In the genomic region with DNA sequence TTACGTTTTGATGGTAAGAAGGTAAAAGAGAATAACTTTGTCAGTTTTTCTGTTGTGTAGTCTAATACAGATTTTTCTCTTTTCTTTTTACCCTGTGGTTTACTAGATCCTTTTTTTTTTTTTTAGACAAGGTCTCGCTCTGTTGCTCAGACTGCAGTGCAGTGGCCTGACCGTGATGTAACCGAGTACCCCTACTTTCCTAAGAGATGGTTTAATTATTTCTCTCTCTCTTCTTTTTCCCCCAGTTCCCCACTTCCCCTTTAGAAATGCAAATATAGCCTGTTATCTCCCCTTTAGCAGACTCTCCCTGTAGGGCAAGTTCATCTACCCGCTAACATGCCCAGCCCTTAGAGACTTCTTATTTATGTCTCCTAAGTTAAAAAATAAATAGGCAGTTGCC, we compare ENCODE assay signal across 11 cellular contexts. TPM values are rescaled to one million over a fixed set of nuclear protein-coding genes. Genes with fewer than 3 reads are reported as not detected.
DNase-seq lines count a peak whose midpoint lies in the region; ATAC-seq, FAIRE-seq and TF ChIP-seq lines count a peak whose summit lies in the region.
"Had no signal": no experiment of that assay in that cellular context is flagged by ENCODE, and none has a peak within 500 bp of the region (broad histone marks: within the 10 kb centered on the region; RNA-seq: fewer than 3 reads in every experiment).

No MANE protein-coding gene starts in this region.

- ATAC-seq in GM18873 (IDR thresholded peaks at IDR 0.05; ENCODE audit: low FRiP score, unreplicated experiment): peak; percentile 56
- no peak for ATAC-seq in GM23338
- ATAC-seq in HG03469 (IDR thresholded peaks at IDR 0.05; ENCODE audit: unreplicated experiment): peak; percentile 40
- peak; percentile 54 for ATAC-seq in memory B cell (ENCODE audit: low read depth)
- ATAC-seq in sciatic nerve: no peak
- ATAC-seq: Panc1 had no signal

- H3K27ac ChIP-seq in GM23338 (ENCODE audit: low read depth): no peak overlapping the region

- no peaks in the 10 kb centered on the region; the same call in 2 of the 3 replicates for H3K9me3 Mint-ChIP-seq in GM23338
- H3K9me3 Mint-ChIP-seq in memory B cell: no peaks in the 10 kb centered on the region

- DNase-seq in GM23338 (ENCODE audit: low spot score) (no peak), memory B cell (ENCODE audit: low spot score in 2 of 2) (peak in 1 of 2 donors; percentile 56), UCSD-AML1 (lab: John Stamatoyannopoulos, UW; ENCODE audit: unreplicated experiment) (no peak), sciatic nerve (ENCODE audit: low spot score) (no peak), HTR-8/SVneo (ENCODE audit: insufficient read length, low spot score) (no peak)
- no peak for DNase-seq in activated T-cell treated with anti-CD3 and anti-CD28 coated beads, Interleukin-2, amount 50 U/mL, for 48 hours
- DNase-seq: posterior cingulate gyrus had no signal

- H3K4me3 ChIP-seq in GM23338: peak overlapping the region; percentile 18; the same call in 1 of the 2 replicates

- H3K4me3 Mint-ChIP-seq in GM23338: peak overlapping the region; percentile 26; the same call in 2 of the 3 replicates
- H3K4me3 Mint-ChIP-seq in memory B cell: peak overlapping the region; percentile 24

- peaks cover 2% of the 10 kb centered on the region; the same call in 1 of the 2 replicates for H4K20me1 ChIP-seq in GM23338 (replicated peaks; ENCODE audit: insufficient read depth)

- no peaks in the 10 kb centered on the region for H3K9me2 ChIP-seq in GM23338 (ENCODE audit: insufficient read depth)

- H3K27me3 Mint-ChIP-seq in GM23338 (ENCODE audit: insufficient read depth, low read depth, poor library complexity) (peaks cover 22% of the 10 kb centered on the region), memory B cell (no peaks in the 10 kb centered on the region)

- peaks cover 25% of the 10 kb centered on the region for H3K27me3 ChIP-seq in GM23338 (ENCODE audit: insufficient read depth)

- intact Hi-C loops in sciatic nerve (cut with DNase I): no loop called here

- H3K79me2 ChIP-seq in GM23338 (replicated peaks; ENCODE audit: insufficient read depth): peaks cover 78% of the 10 kb centered on the region

- H3K27ac Mint-ChIP-seq in GM23338 (no peak overlapping the region), memory B cell (peak overlapping the region; percentile 72)

- H3K36me3 Mint-ChIP-seq in GM23338 (ENCODE audit: low read depth) (no peaks in the 10 kb centered on the region; the same call in 2 of the 3 replicates), memory B cell (no peaks in the 10 kb centered on the region)

- peaks cover 59% of the 10 kb centered on the region for H3K4me1 ChIP-seq in GM23338 (ENCODE audit: insufficient read depth)

- H3K36me3 ChIP-seq in GM23338 (ENCODE audit: insufficient read depth): no peaks in the 10 kb centered on the region

- no peaks in the 10 kb centered on the region for H3F3A ChIP-seq in GM23338 (replicated peaks; ENCODE audit: low read depth)

- H3K4me1 Mint-ChIP-seq in GM23338 (peaks cover 60% of the 10 kb centered on the region), memory B cell (peaks cover 55% of the 10 kb centered on the region)

- H3K4me2 ChIP-seq in GM23338: peak overlapping the region; percentile 41

- FAIRE-seq in HTR-8/SVneo (lab: Jason Lieb, UNC): no peak
- FAIRE-seq: colon had no signal

- TF ChIP-seq CTCF in GM23338 (conservative IDR thresholded peaks at IDR 0.05; ENCODE audit: low read depth in 2 of 2): no peak

- H2AFZ ChIP-seq in GM23338: no peak overlapping the region

TF ChIP-seq in GM23338, 12 proteins besides CTCF, POLR2A, EP300 and RAD21 (continues in another document):
- no peak for TF ChIP-seq CREB1 (CRISPR knock-in tag; IDR thresholded peaks at IDR 0.05; ENCODE audit: low read depth)
- TF ChIP-seq EZH2 (IDR thresholded peaks at IDR 0.05; ENCODE audit: low read depth, unreplicated experiment): no peak
- no peak for TF ChIP-seq POLR2AphosphoS5 (IDR thresholded peaks at IDR 0.05; ENCODE audit: low read depth)
- TF ChIP-seq EZH2phosphoT487 (IDR thresholded peaks at IDR 0.05; ENCODE audit: unreplicated experiment): no peak
- TF ChIP-seq, protein P1, sequence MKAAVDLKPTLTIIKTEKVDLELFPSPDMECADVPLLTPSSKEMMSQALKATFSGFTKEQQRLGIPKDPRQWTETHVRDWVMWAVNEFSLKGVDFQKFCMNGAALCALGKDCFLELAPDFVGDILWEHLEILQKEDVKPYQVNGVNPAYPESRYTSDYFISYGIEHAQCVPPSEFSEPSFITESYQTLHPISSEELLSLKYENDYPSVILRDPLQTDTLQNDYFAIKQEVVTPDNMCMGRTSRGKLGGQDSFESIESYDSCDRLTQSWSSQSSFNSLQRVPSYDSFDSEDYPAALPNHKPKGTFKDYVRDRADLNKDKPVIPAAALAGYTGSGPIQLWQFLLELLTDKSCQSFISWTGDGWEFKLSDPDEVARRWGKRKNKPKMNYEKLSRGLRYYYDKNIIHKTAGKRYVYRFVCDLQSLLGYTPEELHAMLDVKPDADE (IDR thresholded peaks at IDR 0.05): no peak
- no peak for TF ChIP-seq ZNF114 (CRISPR knock-in tag; IDR thresholded peaks at IDR 0.05)
- no peak for TF ChIP-seq STAT1 (IDR thresholded peaks at IDR 0.05; ENCODE audit: unreplicated experiment)
- TF ChIP-seq JUNB (IDR thresholded peaks at IDR 0.05; ENCODE audit: unreplicated experiment): no peak
- TF ChIP-seq ZNF331 (CRISPR knock-in tag; IDR thresholded peaks at IDR 0.05; ENCODE audit: low read depth): no peak
- no peak for TF ChIP-seq NANOG (IDR thresholded peaks at IDR 0.05; ENCODE audit: borderline replicate concordance)
- TF ChIP-seq, protein P2, sequence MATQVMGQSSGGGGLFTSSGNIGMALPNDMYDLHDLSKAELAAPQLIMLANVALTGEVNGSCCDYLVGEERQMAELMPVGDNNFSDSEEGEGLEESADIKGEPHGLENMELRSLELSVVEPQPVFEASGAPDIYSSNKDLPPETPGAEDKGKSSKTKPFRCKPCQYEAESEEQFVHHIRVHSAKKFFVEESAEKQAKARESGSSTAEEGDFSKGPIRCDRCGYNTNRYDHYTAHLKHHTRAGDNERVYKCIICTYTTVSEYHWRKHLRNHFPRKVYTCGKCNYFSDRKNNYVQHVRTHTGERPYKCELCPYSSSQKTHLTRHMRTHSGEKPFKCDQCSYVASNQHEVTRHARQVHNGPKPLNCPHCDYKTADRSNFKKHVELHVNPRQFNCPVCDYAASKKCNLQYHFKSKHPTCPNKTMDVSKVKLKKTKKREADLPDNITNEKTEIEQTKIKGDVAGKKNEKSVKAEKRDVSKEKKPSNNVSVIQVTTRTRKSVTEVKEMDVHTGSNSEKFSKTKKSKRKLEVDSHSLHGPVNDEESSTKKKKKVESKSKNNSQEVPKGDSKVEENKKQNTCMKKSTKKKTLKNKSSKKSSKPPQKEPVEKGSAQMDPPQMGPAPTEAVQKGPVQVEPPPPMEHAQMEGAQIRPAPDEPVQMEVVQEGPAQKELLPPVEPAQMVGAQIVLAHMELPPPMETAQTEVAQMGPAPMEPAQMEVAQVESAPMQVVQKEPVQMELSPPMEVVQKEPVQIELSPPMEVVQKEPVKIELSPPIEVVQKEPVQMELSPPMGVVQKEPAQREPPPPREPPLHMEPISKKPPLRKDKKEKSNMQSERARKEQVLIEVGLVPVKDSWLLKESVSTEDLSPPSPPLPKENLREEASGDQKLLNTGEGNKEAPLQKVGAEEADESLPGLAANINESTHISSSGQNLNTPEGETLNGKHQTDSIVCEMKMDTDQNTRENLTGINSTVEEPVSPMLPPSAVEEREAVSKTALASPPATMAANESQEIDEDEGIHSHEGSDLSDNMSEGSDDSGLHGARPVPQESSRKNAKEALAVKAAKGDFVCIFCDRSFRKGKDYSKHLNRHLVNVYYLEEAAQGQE (IDR thresholded peaks at IDR 0.05; ENCODE audit: unreplicated experiment): no peak

RNA-seq across cellular contexts. Expression of a gene that starts 4.4 kb away (rescaled TPM):
- 17.7 and 25.0 TPM in 2 replicates for total RNA-seq in GM23338 (2014; rRNA removed; shearing (Covaris generic))
- 6.9 TPM in 2 replicates for polyA plus RNA-seq in GM23338 (2016; fragmentation: Nextera tagmentation; extraction: Ambion mirVana)
- total RNA-seq in sciatic nerve: 33.6 TPM

RNA-seq across cellular contexts. Expression of a gene that starts 10.0 kb away (rescaled TPM):
- 37.7 and 38.4 TPM in 2 replicates for total RNA-seq in GM23338 (2014; rRNA removed; shearing (Covaris generic))
- 59.2 and 73.3 TPM in 2 replicates for polyA plus RNA-seq in GM23338 (2016; fragmentation: Nextera tagmentation; extraction: Ambion mirVana)
- total RNA-seq in sciatic nerve: 44.8 TPM

Comparison
In these comparisons a context has a peak if more than half of its experiments do, and no peak if none do; other contexts are left out.
1. ATAC-seq: peak in GM18873 (single experiment), HG03469 (single experiment) and memory B cell (single experiment); none in GM23338 (single experiment) and sciatic nerve (single experiment).